29 cellular contexts compared by ENCODE assay signal in the genomic region with DNA sequence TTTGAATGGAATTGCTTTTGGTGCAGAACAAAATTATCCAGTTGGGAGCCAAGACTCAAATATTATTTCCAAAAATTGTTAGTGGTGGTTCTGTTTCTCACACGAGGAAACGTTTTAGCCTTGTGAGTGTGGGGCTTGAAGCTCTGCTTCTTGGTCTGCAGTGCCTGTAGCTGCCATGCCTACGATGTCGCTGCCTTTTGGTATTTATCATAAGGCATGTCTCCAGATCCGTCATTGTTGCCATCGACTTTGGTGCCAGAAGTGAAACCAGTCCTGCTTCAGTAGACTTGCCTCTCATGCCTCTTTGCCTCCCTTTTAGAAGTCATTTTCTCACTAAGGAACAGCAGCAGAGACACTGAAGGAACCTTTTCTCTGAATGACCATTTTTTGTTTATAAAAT. TPM values are rescaled to one million over a fixed set of nuclear protein-coding genes. Genes with fewer than 3 reads are reported as not detected.
"Had no signal": no experiment of that assay in that cellular context is flagged by ENCODE, and none has a peak within 500 bp of the region (broad histone marks: within the 10 kb centered on the region; RNA-seq: fewer than 3 reads in every experiment).

No MANE protein-coding gene starts in this region.

- H3K27me3 Mint-ChIP-seq: activated CD4-positive, alpha-beta T cell treated with anti-CD3 and anti-CD28 coated beads, Interleukin-2, amount 10 ng/mL, durations not matched to agents 24 days and 14 days; activated CD8-positive, alpha-beta memory T cell treated with anti-CD3 and anti-CD28 coated beads, Interleukin-2, amount 10 ng/mL, durations not matched to agents 7 days and 5 days; activated CD8-positive, alpha-beta T cell treated with anti-CD3 and anti-CD28 coated beads for 36 hours; brain; naive B cell; stimulated activated naive CD8-positive, alpha-beta T cell treated with anti-CD3 and anti-CD28 coated beads, Interleukin-15, Interleukin-2, amounts not matched to agents 100 ng/mL and 50 ng/mL, for 24 hours had no signal

- H3K27ac Mint-ChIP-seq: activated CD4-positive, alpha-beta T cell treated with anti-CD3 and anti-CD28 coated beads, Interleukin-2, amount 10 ng/mL, durations not matched to agents 24 days and 14 days; activated CD8-positive, alpha-beta memory T cell treated with anti-CD3 and anti-CD28 coated beads, Interleukin-2, amount 10 ng/mL, durations not matched to agents 7 days and 5 days; activated CD8-positive, alpha-beta T cell treated with anti-CD3 and anti-CD28 coated beads for 36 hours; activated T-helper 2 cell treated with anti-CD3 and anti-CD28 coated beads, Interferon-gamma antibody, Interleukin-2, Interleukin-4, amounts not matched to agents 10 μg/mL and 5 μg/mL and 100 μg/mL, durations not matched to agents 14 hours and 24 hours and 36 hours; naive B cell; stimulated activated effector memory CD8-positive, alpha-beta T cell treated with anti-CD3 and anti-CD28 coated beads, Interleukin-12 subunit alpha, Interleukin-12 subunit beta, amount 100 ng/mL, for 72 hours; stimulated activated naive CD8-positive, alpha-beta T cell treated with anti-CD3 and anti-CD28 coated beads, Interleukin-15, Interleukin-2, amounts not matched to agents 100 ng/mL and 50 ng/mL, for 24 hours; T-helper 1 cell treated with Interleukin-12 subunit alpha and Interleukin-12 subunit beta and Interleukin-4 antibody, amounts not matched to agents 30 μg/mL and 1 μg/mL, for 36 hours had no signal

- H3K4me1 Mint-ChIP-seq: activated CD8-positive, alpha-beta memory T cell treated with anti-CD3 and anti-CD28 coated beads, Interleukin-2, amount 10 ng/mL, durations not matched to agents 7 days and 5 days; naive B cell; stimulated activated effector memory CD8-positive, alpha-beta T cell treated with anti-CD3 and anti-CD28 coated beads, Interleukin-12 subunit alpha, Interleukin-12 subunit beta, amount 100 ng/mL, for 72 hours had no signal

- H3K4me3 Mint-ChIP-seq: activated CD4-positive, alpha-beta T cell treated with anti-CD3 and anti-CD28 coated beads, Interleukin-2, amount 10 ng/mL, durations not matched to agents 24 days and 14 days; activated CD8-positive, alpha-beta memory T cell treated with anti-CD3 and anti-CD28 coated beads, Interleukin-2, amount 10 ng/mL, durations not matched to agents 7 days and 5 days; activated CD8-positive, alpha-beta T cell treated with anti-CD3 and anti-CD28 coated beads for 36 hours; naive B cell; stimulated activated effector memory CD8-positive, alpha-beta T cell treated with anti-CD3 and anti-CD28 coated beads, Interleukin-12 subunit alpha, Interleukin-12 subunit beta, amount 100 ng/mL, for 72 hours; stimulated activated naive CD8-positive, alpha-beta T cell treated with anti-CD3 and anti-CD28 coated beads, Interleukin-15, Interleukin-2, amounts not matched to agents 100 ng/mL and 50 ng/mL, for 24 hours; T-helper 1 cell treated with Interleukin-12 subunit alpha and Interleukin-12 subunit beta and Interleukin-4 antibody, amounts not matched to agents 30 μg/mL and 1 μg/mL, for 36 hours had no signal

- H3K9me3 Mint-ChIP-seq: activated CD4-positive, alpha-beta T cell treated with anti-CD3 and anti-CD28 coated beads, Interleukin-2, amount 10 ng/mL, durations not matched to agents 24 days and 14 days; activated CD8-positive, alpha-beta T cell treated with anti-CD3 and anti-CD28 coated beads for 36 hours; activated naive CD4-positive, alpha-beta T cell treated with anti-CD3 and anti-CD28 coated beads, Interleukin-2, amount 50 U/mL, for 72 hours; activated T-helper 2 cell treated with anti-CD3 and anti-CD28 coated beads, Interferon-gamma antibody, Interleukin-2, Interleukin-4, amounts not matched to agents 10 μg/mL and 5 μg/mL and 100 μg/mL, durations not matched to agents 14 hours and 24 hours and 36 hours; naive B cell; stimulated activated effector memory CD8-positive, alpha-beta T cell treated with anti-CD3 and anti-CD28 coated beads, Interleukin-12 subunit alpha, Interleukin-12 subunit beta, amount 100 ng/mL, for 72 hours; stimulated activated naive CD8-positive, alpha-beta T cell treated with anti-CD3 and anti-CD28 coated beads, Interleukin-15, Interleukin-2, amounts not matched to agents 100 ng/mL and 50 ng/mL, for 24 hours; T-helper 1 cell treated with Interleukin-12 subunit alpha and Interleukin-12 subunit beta and Interleukin-4 antibody, amounts not matched to agents 30 μg/mL and 1 μg/mL, for 36 hours had no signal

- H3K36me3 Mint-ChIP-seq: brain had no signal

- DNase-seq: activated CD4-positive, alpha-beta T cell treated with anti-CD3 and anti-CD28 coated beads, Interleukin-2, amount 10 ng/mL, durations not matched to agents 24 days and 14 days; activated CD4-positive, CD25-positive, alpha-beta regulatory T cell treated with anti-CD3 and anti-CD28 coated beads, Interleukin-2, amount 50 U/mL, for 72 hours; activated CD8-positive, alpha-beta memory T cell treated with anti-CD3 and anti-CD28 coated beads, Interleukin-2, amount 10 ng/mL, durations not matched to agents 7 days and 5 days; activated CD8-positive, alpha-beta T cell treated with anti-CD3 and anti-CD28 coated beads for 36 hours; activated naive CD4-positive, alpha-beta T cell; activated T-cell treated with anti-CD3 and anti-CD28 coated beads, Interleukin-2, amount 50 U/mL, for 48 hours; adrenal gland; aorta; dorsolateral prefrontal cortex; effector memory CD4-positive, alpha-beta T cell; foreskin melanocyte; left ventricle myocardium inferior; naive B cell; posterior cingulate gyrus; right lobe of liver; stimulated activated CD4-positive, alpha-beta T cell treated with anti-CD3 and anti-CD28 coated beads, Interleukin-2, amount 100 ng/mL, for 48 hours; SW 1271; T-helper 9 cell; trophoblast cell; WERI-Rb-1 had no signal

- ATAC-seq: activated CD8-positive, alpha-beta memory T cell treated with anti-CD3 and anti-CD28 coated beads, Interleukin-2, amount 10 ng/mL, durations not matched to agents 7 days and 5 days; activated CD8-positive, alpha-beta T cell treated with anti-CD3 and anti-CD28 coated beads for 36 hours; activated naive CD4-positive, alpha-beta T cell treated with anti-CD3 and anti-CD28 coated beads, Interleukin-2, amount 50 U/mL, for 72 hours; right lobe of liver; stimulated activated effector memory CD8-positive, alpha-beta T cell treated with anti-CD3 and anti-CD28 coated beads, Interleukin-12 subunit alpha, Interleukin-12 subunit beta, amount 100 ng/mL, for 72 hours had no signal

RNA-seq across cellular contexts. Expression of a gene that starts 29.7 kb away (rescaled TPM):
- total RNA-seq: cardiac muscle cell, SK-MEL-5, thoracic aorta had no signal
